18 cellular contexts compared by ENCODE assay signal in the genomic region with DNA sequence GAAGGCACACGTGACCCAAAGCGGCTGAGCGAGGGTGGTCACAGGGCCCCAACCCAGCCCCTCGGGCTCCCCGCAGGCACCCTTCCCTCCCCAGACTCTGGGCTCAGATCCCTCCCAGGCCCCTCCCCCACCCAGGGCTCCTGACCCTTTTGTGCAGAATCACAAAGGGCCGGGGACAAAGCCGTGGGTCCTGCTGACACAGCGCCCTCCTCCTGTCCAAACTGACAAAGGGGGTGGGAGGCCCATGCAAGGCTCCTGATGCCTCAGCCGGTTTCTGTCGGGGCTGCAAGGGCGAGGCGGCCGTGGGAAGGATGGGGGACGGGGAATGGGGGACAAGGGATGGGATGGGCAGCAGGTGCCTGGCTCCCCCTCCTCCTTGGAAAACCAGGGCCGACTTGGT. TPM values are rescaled to one million over a fixed set of nuclear protein-coding genes. Genes with fewer than 3 reads are reported as not detected.
DNase-seq lines count a peak whose midpoint lies in the region; ATAC-seq and TF ChIP-seq lines count a peak whose summit lies in the region.
"Had no signal": no experiment of that assay in that cellular context is flagged by ENCODE, and none has a peak within 500 bp of the region (broad histone marks: within the 10 kb centered on the region; RNA-seq: fewer than 3 reads in every experiment).

No MANE protein-coding gene starts in this region.

- H3K27ac ChIP-seq in neural progenitor cell (peak overlapping the region; percentile 88), PC-9 (no peak overlapping the region)
- H3K27ac ChIP-seq: SJSA1 had no signal

- no peaks in the 10 kb centered on the region for H3K27me3 ChIP-seq in H7 (ENCODE audit: control insufficient read depth, insufficient read depth, low read length)
- H3K27me3 ChIP-seq in iPS-15b (ENCODE audit: control insufficient read depth, insufficient read depth, low read length), result no peaks in the 10 kb centered on the region
- no peaks in the 10 kb centered on the region for H3K27me3 ChIP-seq in neural progenitor cell
- H3K27me3 ChIP-seq in PC-9 (ENCODE audit: insufficient read depth, low read depth), result no peaks in the 10 kb centered on the region
- H3K27me3 ChIP-seq: MG63, SJSA1 had no signal

- H3K36me3 Mint-ChIP-seq in neural progenitor cell, result no peaks in the 10 kb centered on the region

- H3F3A ChIP-seq in neural progenitor cell (ENCODE audit: low read depth) (peaks cover 19% of the 10 kb centered on the region), PC-9 (ENCODE audit: insufficient read depth, low read depth) (no peaks in the 10 kb centered on the region)

- no peaks in the 10 kb centered on the region for H3K9me3 Mint-ChIP-seq in neural progenitor cell

- no peaks in the 10 kb centered on the region for H3K79me2 ChIP-seq in neural progenitor cell (ENCODE audit: low read depth)
- H3K79me2 ChIP-seq in PC-9 (ENCODE audit: low read depth), result no peaks in the 10 kb centered on the region

- H3K27me3 Mint-ChIP-seq in neural progenitor cell (ENCODE audit: insufficient read depth, low read depth), result peaks cover 15% of the 10 kb centered on the region

- H3K27ac Mint-ChIP-seq in neural progenitor cell, result peak overlapping the region; percentile 88

- H4K20me1 ChIP-seq in neural progenitor cell (ENCODE audit: low read depth), result no peaks in the 10 kb centered on the region
- H4K20me1 ChIP-seq in PC-9 (ENCODE audit: insufficient read depth), result no peaks in the 10 kb centered on the region

- H3K9ac ChIP-seq in iPS-15b (ENCODE audit: low read depth, low read length), result peak overlapping the region; percentile 60
- no peak overlapping the region for H3K9ac ChIP-seq in neural progenitor cell

- no peak for ATAC-seq in GM21737 (IDR thresholded peaks at IDR 0.05; ENCODE audit: unreplicated experiment)

- CTCF ChIA-PET in PC-9 (lab: Charles Lee), result no interaction called here

- no peak overlapping the region for H3K4me3 ChIP-seq in H7 (ENCODE audit: insufficient read depth, low read depth, low read length)
- H3K4me3 ChIP-seq in iPS-15b (ENCODE audit: low read depth, low read length), result no peak overlapping the region
- peak overlapping the region; percentile 25 for H3K4me3 ChIP-seq in neural progenitor cell
- no peak overlapping the region for H3K4me3 ChIP-seq in PC-9
- H3K4me3 ChIP-seq: MG63, SJSA1 had no signal

- peak; percentile 94 for DNase-seq in H7
- peak; percentile 37 for DNase-seq in RPMI8226
- peak; percentile 95 for DNase-seq in neural progenitor cell (ENCODE audit: low spot score)
- DNase-seq in NCI-H446 (lab: John Stamatoyannopoulos, UW), result no peak
- no peak for DNase-seq in Kasumi-1 (lab: John Stamatoyannopoulos, UW)
- no peak for DNase-seq in PC-9
- DNase-seq: C1 segment of cervical spinal cord; DMS79 treated with DMSO at 0.1 percent for 48 hours; MG63; NCI-H1092; NCI-H1694; NCI-H345; NCI-H526 treated with DMSO at 0.1 percent for 48 hours; NK-92 treated with Interleukin-12 subunit alpha and Interleukin-12 subunit beta, amount 100 ng/mL, for 24 hours; OCI-M1 had no signal

- H3K9me3 ChIP-seq in iPS-15b (ENCODE audit: control insufficient read depth, insufficient read depth, low read length), result no peaks in the 10 kb centered on the region
- no peaks in the 10 kb centered on the region for H3K9me3 ChIP-seq in neural progenitor cell (ENCODE audit: low read depth)
- no peaks in the 10 kb centered on the region for H3K9me3 ChIP-seq in PC-9 (ENCODE audit: insufficient read depth, low read depth)
- H3K9me3 ChIP-seq: MG63, SJSA1 had no signal

- BruUV-seq in PC-9 (replicated peaks; lab: Mats Ljungman, UMichigan), result no TSS peak

- H3K4me3 Mint-ChIP-seq in neural progenitor cell, result no peak overlapping the region

- peak; percentile 43 for TF ChIP-seq CTCF in neural progenitor cell (IDR thresholded peaks at IDR 0.05)
- no peak for TF ChIP-seq CTCF in PC-9 (conservative IDR thresholded peaks at IDR 0.05)

- H3K4me2 ChIP-seq in neural progenitor cell (peak overlapping the region; percentile 76), PC-9 (no peak overlapping the region)

- H2AFZ ChIP-seq in neural progenitor cell (replicated peaks) (no peak overlapping the region), PC-9 (no peak overlapping the region)

- intact Hi-C loops in PC-9 (cut with micrococcal nuclease; ENCODE audit: unreplicated experiment), result no loop called here

- no peaks in the 10 kb centered on the region for H3K36me3 ChIP-seq in H7 (replicated peaks; ENCODE audit: control insufficient read depth, insufficient read depth, low read length)
- no peaks in the 10 kb centered on the region for H3K36me3 ChIP-seq in iPS-15b (ENCODE audit: control insufficient read depth, insufficient read depth, low read length)
- H3K36me3 ChIP-seq in neural progenitor cell, result no peaks in the 10 kb centered on the region
- H3K36me3 ChIP-seq in PC-9 (ENCODE audit: low read depth), result no peaks in the 10 kb centered on the region
- H3K36me3 ChIP-seq: MG63 had no signal

- POLR2A ChIA-PET in PC-9 (lab: Charles Lee; ENCODE audit: unreplicated experiment), result no interaction called here

- H3K4me1 ChIP-seq in iPS-15b (ENCODE audit: control insufficient read depth, insufficient read depth, low read length), result peaks cover 2% of the 10 kb centered on the region
- H3K4me1 ChIP-seq in neural progenitor cell, result peaks cover 60% of the 10 kb centered on the region
- H3K4me1 ChIP-seq in PC-9 (replicated peaks; ENCODE audit: insufficient read depth), result no peaks in the 10 kb centered on the region

- H3K9me2 ChIP-seq in PC-9 (ENCODE audit: insufficient read depth), result no peaks in the 10 kb centered on the region

- H3K4me1 Mint-ChIP-seq in neural progenitor cell, result peaks cover 59% of the 10 kb centered on the region

RNA-seq across cellular contexts. Expression of a gene that starts 43.5 kb away (rescaled TPM):
- 74.6 and 77.0 TPM in 2 replicates for total RNA-seq in H7 (2014; rRNA removed; shearing (Covaris generic))
- total RNA-seq in neural progenitor cell (ENCODE audit: low replicate concordance), result 53.6 and 66.0 TPM in 2 replicates
- 27.6 and 37.1 TPM in 2 replicates for total RNA-seq in PC-9 (2021)

Comparison
In these comparisons a context has a peak if more than half of its experiments do, and no peak if none do; other contexts are left out.
1. DNase-seq: peak in H7 (single experiment), RPMI8226 (single experiment) and neural progenitor cell (single experiment); none in NCI-H446 (0 of 2), Kasumi-1 (0 of 2) and PC-9 (0 of 2).